ENCODE assay signal across 9 cellular contexts in genomic region chr3:97882975-97883598, GRCh38.
A peak's percentile ranks its signal among the peaks of the same experiment; 100 is the strongest.
DNase-seq lines count a peak whose midpoint lies in the region; ATAC-seq and TF ChIP-seq lines count a peak whose summit lies in the region.
"Had no signal": no experiment of that assay in that cellular context is flagged by ENCODE, and none has a peak within 500 bp of the region (broad histone marks: within the 10 kb centered on the region; RNA-seq: fewer than 3 reads in every experiment).

No MANE protein-coding gene starts in this region.

- POLR2A ChIA-PET in Panc1 (lab: Charles Lee), result no interaction called here

- H2AFZ ChIP-seq in fibroblast of lung (ENCODE audit: low read length), result no peak overlapping the region

- H3K9me3 ChIP-seq in Panc1 (ENCODE audit: control insufficient read depth, insufficient read depth, low read depth, low read length) (no peaks in the 10 kb centered on the region), fibroblast of lung (ENCODE audit: control insufficient read depth, insufficient read depth, low read depth, low read length) (no peaks in the 10 kb centered on the region), stomach (no peaks in the 10 kb centered on the region)

- peak overlapping the region; percentile 27 for H3K27ac Mint-ChIP-seq in activated T-cell treated with anti-CD3 and anti-CD28 coated beads, Interleukin-2, amount 50 U/mL, for 24 hours

- no peak overlapping the region for H3K27ac ChIP-seq in Panc1 (ENCODE audit: low read length)
- no peak overlapping the region for H3K27ac ChIP-seq in fibroblast of lung (ENCODE audit: insufficient read depth, low read length)
- H3K27ac ChIP-seq in stomach, result peak overlapping the region in 4 of 5 donors; percentile 32 to 55 (median 46)

- no peaks in the 10 kb centered on the region for H4K20me1 ChIP-seq in fibroblast of lung (ENCODE audit: control insufficient read depth, extremely low read depth, insufficient read depth, low read length)

- TF ChIP-seq POLR2A in stomach (IDR thresholded peaks at IDR 0.05), result no peak
- no peak for TF ChIP-seq POLR2A in lower leg skin (IDR thresholded peaks at IDR 0.05)

- intact Hi-C loops in Panc1 (cut with micrococcal nuclease; ENCODE audit: unreplicated experiment), result no loop called here
- intact Hi-C loops in stomach (cut with DNase I; ENCODE audit: low total_unique reads), result no loop called here
- intact Hi-C loops in lower leg skin (cut with DNase I; ENCODE audit: low total_unique reads), result no loop called here

- no peak for DNase-seq in activated T-cell treated with anti-CD3 and anti-CD28 coated beads, Interleukin-2, amount 50 U/mL, for 24 hours
- DNase-seq in activated T-cell treated with anti-CD3 and anti-CD28 coated beads, Interleukin-2, amount 50 U/mL, for 1 hour, result no peak
- DNase-seq in Panc1 (ENCODE audit: low read depth, low spot score) (no peak), fibroblast of lung (ENCODE audit: low read depth in 2 of 2) (peak; percentile 78 to 79), stomach (peak; percentile 44), lower leg skin (ENCODE audit: low spot score in 2 of 2) (no peak)
- DNase-seq in stimulated activated CD4-positive, alpha-beta T cell treated with anti-CD3 and anti-CD28 coated beads, Interleukin-2, amount 100 ng/mL, for 24 hours, result no peak

- H3K9me3 Mint-ChIP-seq in activated T-cell treated with anti-CD3 and anti-CD28 coated beads, Interleukin-2, amount 50 U/mL, for 24 hours, result no peaks in the 10 kb centered on the region

- no peak overlapping the region for H3K4me2 ChIP-seq in fibroblast of lung (ENCODE audit: extremely low read depth, insufficient read depth, low read length)

- CTCF ChIA-PET in Panc1 (lab: Charles Lee), result no interaction called here

- no peak overlapping the region for H3K4me3 Mint-ChIP-seq in activated T-cell treated with anti-CD3 and anti-CD28 coated beads, Interleukin-2, amount 50 U/mL, for 24 hours
- H3K4me3 Mint-ChIP-seq: CD4-positive, CD25-positive, alpha-beta regulatory T cell had no signal

- TF ChIP-seq EP300 in stomach (IDR thresholded peaks at IDR 0.05), result no peak

- WGBS in stomach, 5 donors, result 13 to 40% (median 22%) methylated on average over 5 of the region's 5 CpGs
- 28 to 29% methylated on average over 5 of the region's 5 CpGs for WGBS in lower leg skin, 2 donors

- H3K4me1 ChIP-seq in Panc1 (ENCODE audit: control insufficient read depth, insufficient read depth, low read length), result peaks cover 7% of the 10 kb centered on the region; the same call in 1 of the 2 replicates
- H3K4me1 ChIP-seq in fibroblast of lung (ENCODE audit: control insufficient read depth, extremely low read depth, insufficient read depth, low read length), result peaks cover 2% of the 10 kb centered on the region
- peaks cover 0 to 24% (median 16%) of the 10 kb centered on the region in 4 donors for H3K4me1 ChIP-seq in stomach

- peaks cover 5% of the 10 kb centered on the region for H3K36me3 ChIP-seq in Panc1 (ENCODE audit: control insufficient read depth, insufficient read depth, low read length)
- peaks cover 2% of the 10 kb centered on the region for H3K36me3 ChIP-seq in fibroblast of lung (ENCODE audit: control insufficient read depth, insufficient read depth, low read length)
- peaks cover 0 to 41% (median 37%) of the 10 kb centered on the region in 4 donors for H3K36me3 ChIP-seq in stomach

- H3K27me3 Mint-ChIP-seq in activated T-cell treated with anti-CD3 and anti-CD28 coated beads, Interleukin-2, amount 50 U/mL, for 24 hours, result no peaks in the 10 kb centered on the region
- H3K27me3 Mint-ChIP-seq: CD4-positive, CD25-positive, alpha-beta regulatory T cell had no signal

- no peaks in the 10 kb centered on the region for H3K79me2 ChIP-seq in fibroblast of lung (ENCODE audit: control insufficient read depth, insufficient read depth, low read length)

- in situ Hi-C loops in Panc1 (cut with HindIII; ENCODE audit: low pct_unique_long_range_greater_than_20kb, low sequenced_read_pairs), result no loop called here

- no TSS peak for BruUV-seq in Panc1 (replicated peaks; lab: Mats Ljungman, UMichigan)

- H3K36me3 Mint-ChIP-seq in activated T-cell treated with anti-CD3 and anti-CD28 coated beads, Interleukin-2, amount 50 U/mL, for 24 hours (ENCODE audit: low read depth), result peaks cover 18% of the 10 kb centered on the region

- H3K4me3 ChIP-seq in Panc1 (ENCODE audit: low read depth in 2 of 2, low read length in 2 of 2), result no peak overlapping the region
- no peak overlapping the region for H3K4me3 ChIP-seq in fibroblast of lung (replicated peaks in 1 of 4; ENCODE audit: control extremely low read depth in 1 of 4, insufficient read depth in 1 of 4, low read depth in 3 of 4, low read length in 4 of 4)
- no peak overlapping the region for H3K4me3 ChIP-seq in stomach
- no peak overlapping the region for H3K4me3 ChIP-seq in lower leg skin (ENCODE audit: low read depth, poor library complexity, severe bottlenecking)

- TF ChIP-seq CTCF in Panc1 (IDR thresholded peaks at IDR 0.05) (no peak), fibroblast of lung (conservative IDR thresholded peaks at IDR 0.05 in 1 of 2, IDR thresholded peaks at IDR 0.05 in 1 of 2; ENCODE audit: low read depth in 1 of 2, low read length in 2 of 2) (no peak), stomach (IDR thresholded peaks at IDR 0.05) (no peak), lower leg skin (IDR thresholded peaks at IDR 0.05) (no peak)

- H3K4me1 Mint-ChIP-seq in activated T-cell treated with anti-CD3 and anti-CD28 coated beads, Interleukin-2, amount 50 U/mL, for 24 hours (ENCODE audit: low read depth), result peaks cover 17% of the 10 kb centered on the region

- H3K27me3 ChIP-seq in Panc1 (ENCODE audit: control insufficient read depth, insufficient read depth, low read length), result no peaks in the 10 kb centered on the region
- no peaks in the 10 kb centered on the region for H3K27me3 ChIP-seq in fibroblast of lung (ENCODE audit: control insufficient read depth, insufficient read depth, low read length)
- no peaks in the 10 kb centered on the region for H3K27me3 ChIP-seq in stomach

- no peak overlapping the region for H3K9ac ChIP-seq in fibroblast of lung (ENCODE audit: insufficient read depth, low read length)

- ATAC-seq in Panc1 (peak; percentile 65), HG02852 (IDR thresholded peaks at IDR 0.05; ENCODE audit: unreplicated experiment) (no peak)

Comparison
In these comparisons a context has a peak if more than half of its experiments do, and no peak if none do; other contexts are left out.
1. DNase-seq: peak in fibroblast of lung (2 of 2) and stomach (single experiment); none in activated T-cell treated with anti-CD3 and anti-CD28 coated beads, Interleukin-2, amount 50 U/mL, for 24 hours (single experiment), activated T-cell treated with anti-CD3 and anti-CD28 coated beads, Interleukin-2, amount 50 U/mL, for 1 hour (single experiment), Panc1 (single experiment), lower leg skin (0 of 2) and stimulated activated CD4-positive, alpha-beta T cell treated with anti-CD3 and anti-CD28 coated beads, Interleukin-2, amount 100 ng/mL, for 24 hours (0 of 2).
2. H3K27ac ChIP-seq: peak in stomach (4 of 5); none in Panc1 (single experiment) and fibroblast of lung (single experiment).